Comparison of ENCODE assay signal across 15 cellular contexts in genomic region chr3:12961007-12961725, GRCh38.
DNase-seq lines count a peak whose midpoint lies in the region; ATAC-seq and TF ChIP-seq lines count a peak whose summit lies in the region.
"Had no signal": no experiment of that assay in that cellular context is flagged by ENCODE, and none has a peak within 500 bp of the region (broad histone marks: within the 10 kb centered on the region; RNA-seq: fewer than 3 reads in every experiment).

No MANE protein-coding gene starts in this region.

- no peak overlapping the region for H3K4me3 Mint-ChIP-seq in CD8-positive, alpha-beta T cell
- no peak overlapping the region for H3K4me3 Mint-ChIP-seq in neural crest cell
- no peak overlapping the region for H3K4me3 Mint-ChIP-seq in activated CD8-positive, alpha-beta T cell treated with anti-CD3 and anti-CD28 coated beads for 36 hours
- no peak overlapping the region for H3K4me3 Mint-ChIP-seq in activated CD4-positive, alpha-beta T cell treated with anti-CD3 and anti-CD28 coated beads, Interleukin-2, amount 10 ng/mL, durations not matched to agents 7 days and 5 days
- no peak overlapping the region for H3K4me3 Mint-ChIP-seq in activated CD8-positive, alpha-beta memory T cell treated with anti-CD3 and anti-CD28 coated beads, Interleukin-2, amount 10 ng/mL, durations not matched to agents 7 days and 5 days

- no peak for DNase-seq in CD8-positive, alpha-beta T cell
- DNase-seq in NCI-H524 (lab: John Stamatoyannopoulos, UW): peak; percentile 66 to 88
- DNase-seq in coronary artery (ENCODE audit: low spot score): no peak
- DNase-seq in neural crest cell (ENCODE audit: low read depth, low spot score): no peak
- DNase-seq in activated CD8-positive, alpha-beta T cell treated with anti-CD3 and anti-CD28 coated beads for 36 hours: no peak
- DNase-seq in activated CD4-positive, alpha-beta T cell treated with anti-CD3 and anti-CD28 coated beads, Interleukin-2, amount 10 ng/mL, durations not matched to agents 7 days and 5 days: no peak
- DNase-seq in BE2C: no peak
- DNase-seq in activated CD8-positive, alpha-beta memory T cell treated with anti-CD3 and anti-CD28 coated beads, Interleukin-2, amount 10 ng/mL, durations not matched to agents 7 days and 5 days: no peak
- DNase-seq: activated CD4-positive, alpha-beta T cell treated with anti-CD3 and anti-CD28 coated beads, Interleukin-2, amount 50 U/mL, for 4 hours; activated naive CD4-positive, alpha-beta T cell; COR-L47; HCEC 1CT; NCI-H1048; PC-3; retina had no signal

- H3K4me1 ChIP-seq in CD8-positive, alpha-beta T cell (ENCODE audit: insufficient read depth, low read length): peaks cover 62% of the 10 kb centered on the region
- no peaks in the 10 kb centered on the region; the same call in 1 of the 2 replicates for H3K4me1 ChIP-seq in BE2C

- H3K36me3 Mint-ChIP-seq in CD8-positive, alpha-beta T cell: peaks cover 44% of the 10 kb centered on the region
- no peaks in the 10 kb centered on the region for H3K36me3 Mint-ChIP-seq in neural crest cell (ENCODE audit: low read depth)
- H3K36me3 Mint-ChIP-seq in activated CD8-positive, alpha-beta T cell treated with anti-CD3 and anti-CD28 coated beads for 36 hours (ENCODE audit: low read depth): no peaks in the 10 kb centered on the region
- peaks cover 24% of the 10 kb centered on the region for H3K36me3 Mint-ChIP-seq in activated CD4-positive, alpha-beta T cell treated with anti-CD3 and anti-CD28 coated beads, Interleukin-2, amount 10 ng/mL, durations not matched to agents 7 days and 5 days (ENCODE audit: low read depth)
- H3K36me3 Mint-ChIP-seq in activated CD8-positive, alpha-beta memory T cell treated with anti-CD3 and anti-CD28 coated beads, Interleukin-2, amount 10 ng/mL, durations not matched to agents 7 days and 5 days: peaks cover 7% of the 10 kb centered on the region

- no peaks in the 10 kb centered on the region for H3K27me3 ChIP-seq in CD8-positive, alpha-beta T cell (ENCODE audit: insufficient read depth, low read length)
- no peaks in the 10 kb centered on the region for H3K27me3 ChIP-seq in BE2C

- no peak for ATAC-seq in CD8-positive, alpha-beta T cell
- ATAC-seq in activated CD8-positive, alpha-beta T cell treated with anti-CD3 and anti-CD28 coated beads for 36 hours: no peak
- ATAC-seq in activated CD8-positive, alpha-beta memory T cell treated with anti-CD3 and anti-CD28 coated beads, Interleukin-2, amount 10 ng/mL, durations not matched to agents 7 days and 5 days: no peak
- ATAC-seq: PC-3 had no signal

- TF ChIP-seq CTCF in CD8-positive, alpha-beta T cell (IDR thresholded peaks at IDR 0.05): no peak
- TF ChIP-seq CTCF in coronary artery (IDR thresholded peaks at IDR 0.05) (no peak), neural crest cell (conservative IDR thresholded peaks at IDR 0.05) (no peak), BE2C (IDR thresholded peaks at IDR 0.05; ENCODE audit: low read depth, low read length) (no peak)
- TF ChIP-seq CTCF in activated CD8-positive, alpha-beta T cell treated with anti-CD3 and anti-CD28 coated beads for 36 hours (IDR thresholded peaks at IDR 0.05): no peak

- H3K27ac ChIP-seq in CD8-positive, alpha-beta T cell (ENCODE audit: low read depth, low read length): no peak overlapping the region
- peak overlapping the region; percentile 90 to 96 for H3K27ac ChIP-seq in coronary artery

- no peaks in the 10 kb centered on the region for H3K36me3 ChIP-seq in CD8-positive, alpha-beta T cell (ENCODE audit: insufficient read depth, low read length)
- no peaks in the 10 kb centered on the region for H3K36me3 ChIP-seq in BE2C

- intact Hi-C loops in CD8-positive, alpha-beta T cell (cut with DNase I, micrococcal nuclease): loop anchor here in 1 of 2 experiments (10.0 kb wide), 1 partner anchor 116 kb away; the partner anchor contains the start of gene RPL32
- intact Hi-C loops in activated CD8-positive, alpha-beta T cell treated with anti-CD3 and anti-CD28 coated beads for 36 hours (cut with micrococcal nuclease): no loop called here

- no peaks in the 10 kb centered on the region for H3K9me3 ChIP-seq in CD8-positive, alpha-beta T cell (ENCODE audit: low read length)
- no peaks in the 10 kb centered on the region for H3K9me3 ChIP-seq in BE2C

- H3K4me3 ChIP-seq in CD8-positive, alpha-beta T cell (ENCODE audit: low read depth, low read length): no peak overlapping the region
- no peak overlapping the region for H3K4me3 ChIP-seq in coronary artery
- H3K4me3 ChIP-seq in BE2C (ENCODE audit: low read depth, low read length): no peak overlapping the region

- CTCF ChIA-PET in CD8-positive, alpha-beta T cell (lab: Charles Lee): interaction anchor here (1.0 to 1.6 kb wide), 4 partner anchors 21 to 69 kb away, joined by 3 to 8 read pairs (median 6); no protein-coding TSS in a partner anchor
- CTCF ChIA-PET in activated CD8-positive, alpha-beta T cell treated with anti-CD3 and anti-CD28 coated beads for 36 hours (lab: Charles Lee): interaction anchor here (0.8 to 3.4 kb wide), 7 partner anchors 9 to 151 kb away, joined by 3 to 14 read pairs (median 3); no protein-coding TSS in a partner anchor
- CTCF ChIA-PET in activated CD4-positive, alpha-beta T cell treated with anti-CD3 and anti-CD28 coated beads, Interleukin-2, amount 10 ng/mL, durations not matched to agents 7 days and 5 days (lab: Charles Lee): interaction anchor here (0.8 to 2.7 kb wide), 5 partner anchors 12 to 151 kb away, joined by 3 to 10 read pairs (median 4); no protein-coding TSS in a partner anchor
- CTCF ChIA-PET in activated CD8-positive, alpha-beta memory T cell treated with anti-CD3 and anti-CD28 coated beads, Interleukin-2, amount 10 ng/mL, durations not matched to agents 7 days and 5 days (lab: Charles Lee): interaction anchor here (1.0 to 1.4 kb wide), 3 partner anchors 21 to 34 kb away, joined by 3 read pairs; no protein-coding TSS in a partner anchor

- no peaks in the 10 kb centered on the region for H3K27me3 Mint-ChIP-seq in CD8-positive, alpha-beta T cell (ENCODE audit: low read depth)
- H3K27me3 Mint-ChIP-seq in neural crest cell (ENCODE audit: low read depth): no peaks in the 10 kb centered on the region
- no peaks in the 10 kb centered on the region for H3K27me3 Mint-ChIP-seq in activated CD8-positive, alpha-beta T cell treated with anti-CD3 and anti-CD28 coated beads for 36 hours
- H3K27me3 Mint-ChIP-seq in activated CD4-positive, alpha-beta T cell treated with anti-CD3 and anti-CD28 coated beads, Interleukin-2, amount 10 ng/mL, durations not matched to agents 7 days and 5 days: no peaks in the 10 kb centered on the region
- H3K27me3 Mint-ChIP-seq in activated CD8-positive, alpha-beta memory T cell treated with anti-CD3 and anti-CD28 coated beads, Interleukin-2, amount 10 ng/mL, durations not matched to agents 7 days and 5 days: no peaks in the 10 kb centered on the region

- POLR2A ChIA-PET in CD8-positive, alpha-beta T cell (lab: Charles Lee): no interaction called here
- POLR2A ChIA-PET in activated CD8-positive, alpha-beta T cell treated with anti-CD3 and anti-CD28 coated beads for 36 hours (lab: Charles Lee): interaction anchor here (0.7 to 1.2 kb wide), 3 partner anchors 11 to 122 kb away, joined by 3 to 4 read pairs (median 3); no protein-coding TSS in a partner anchor
- POLR2A ChIA-PET in activated CD4-positive, alpha-beta T cell treated with anti-CD3 and anti-CD28 coated beads, Interleukin-2, amount 10 ng/mL, durations not matched to agents 7 days and 5 days (lab: Charles Lee): no interaction called here

- H3K27ac Mint-ChIP-seq in CD8-positive, alpha-beta T cell: peak overlapping the region; percentile 22
- peak overlapping the region; percentile 57 for H3K27ac Mint-ChIP-seq in neural crest cell (ENCODE audit: unreplicated experiment)
- H3K27ac Mint-ChIP-seq in activated CD8-positive, alpha-beta T cell treated with anti-CD3 and anti-CD28 coated beads for 36 hours: no peak overlapping the region
- H3K27ac Mint-ChIP-seq in activated CD4-positive, alpha-beta T cell treated with anti-CD3 and anti-CD28 coated beads, Interleukin-2, amount 10 ng/mL, durations not matched to agents 7 days and 5 days: no peak overlapping the region
- no peak overlapping the region for H3K27ac Mint-ChIP-seq in activated CD8-positive, alpha-beta memory T cell treated with anti-CD3 and anti-CD28 coated beads, Interleukin-2, amount 10 ng/mL, durations not matched to agents 7 days and 5 days

- no peaks in the 10 kb centered on the region for H3K9me3 Mint-ChIP-seq in CD8-positive, alpha-beta T cell
- H3K9me3 Mint-ChIP-seq in neural crest cell: no peaks in the 10 kb centered on the region
- H3K9me3 Mint-ChIP-seq in activated CD8-positive, alpha-beta T cell treated with anti-CD3 and anti-CD28 coated beads for 36 hours: no peaks in the 10 kb centered on the region
- H3K9me3 Mint-ChIP-seq in activated CD4-positive, alpha-beta T cell treated with anti-CD3 and anti-CD28 coated beads, Interleukin-2, amount 10 ng/mL, durations not matched to agents 7 days and 5 days: no peaks in the 10 kb centered on the region
- no peaks in the 10 kb centered on the region for H3K9me3 Mint-ChIP-seq in activated CD8-positive, alpha-beta memory T cell treated with anti-CD3 and anti-CD28 coated beads, Interleukin-2, amount 10 ng/mL, durations not matched to agents 7 days and 5 days (ENCODE audit: low read depth)

- H3K4me1 Mint-ChIP-seq in CD8-positive, alpha-beta T cell (ENCODE audit: low read depth): peaks cover 90% of the 10 kb centered on the region
- peaks cover 46% of the 10 kb centered on the region for H3K4me1 Mint-ChIP-seq in neural crest cell
- peaks cover 73% of the 10 kb centered on the region for H3K4me1 Mint-ChIP-seq in activated CD8-positive, alpha-beta T cell treated with anti-CD3 and anti-CD28 coated beads for 36 hours (ENCODE audit: low read depth)
- H3K4me1 Mint-ChIP-seq in activated CD4-positive, alpha-beta T cell treated with anti-CD3 and anti-CD28 coated beads, Interleukin-2, amount 10 ng/mL, durations not matched to agents 7 days and 5 days: peaks cover 77% of the 10 kb centered on the region
- peaks cover 75% of the 10 kb centered on the region for H3K4me1 Mint-ChIP-seq in activated CD8-positive, alpha-beta memory T cell treated with anti-CD3 and anti-CD28 coated beads, Interleukin-2, amount 10 ng/mL, durations not matched to agents 7 days and 5 days

Comparison
In these comparisons a context has a peak if more than half of its experiments do, and no peak if none do; other contexts are left out.
1. DNase-seq: peak in NCI-H524 (2 of 2); none in CD8-positive, alpha-beta T cell (0 of 7), coronary artery (single experiment), neural crest cell (single experiment), activated CD8-positive, alpha-beta T cell treated with anti-CD3 and anti-CD28 coated beads for 36 hours (single experiment), activated CD4-positive, alpha-beta T cell treated with anti-CD3 and anti-CD28 coated beads, Interleukin-2, amount 10 ng/mL, durations not matched to agents 7 days and 5 days (single experiment), BE2C (single experiment) and activated CD8-positive, alpha-beta memory T cell treated with anti-CD3 and anti-CD28 coated beads, Interleukin-2, amount 10 ng/mL, durations not matched to agents 7 days and 5 days (single experiment).
2. H3K27ac Mint-ChIP-seq: peak in CD8-positive, alpha-beta T cell (single experiment) and neural crest cell (single experiment); none in activated CD8-positive, alpha-beta T cell treated with anti-CD3 and anti-CD28 coated beads for 36 hours (single experiment), activated CD4-positive, alpha-beta T cell treated with anti-CD3 and anti-CD28 coated beads, Interleukin-2, amount 10 ng/mL, durations not matched to agents 7 days and 5 days (single experiment) and activated CD8-positive, alpha-beta memory T cell treated with anti-CD3 and anti-CD28 coated beads, Interleukin-2, amount 10 ng/mL, durations not matched to agents 7 days and 5 days (single experiment).